In genomic region chr14:73491256-73491976, GRCh38 we compare ENCODE assay signal across 8 cellular contexts. TPM values are rescaled to one million over a fixed set of nuclear protein-coding genes. Genes with fewer than 3 reads are reported as not detected.
DNase-seq lines count a peak whose midpoint lies in the region; ATAC-seq and TF ChIP-seq lines count a peak whose summit lies in the region.

No MANE protein-coding gene starts in this region.

- 8% methylated on average over 28 of the region's 90 CpGs for WGBS in mammary epithelial cell (ENCODE audit: low coverage, missing lambda C conversion rate)

- peak; percentile 53 for ATAC-seq in HG02610 (IDR thresholded peaks at IDR 0.05; ENCODE audit: unreplicated experiment)

- TSS peak; percentile 25 for BruUV-seq in mammary epithelial cell (replicated peaks; lab: Mats Ljungman, UMichigan)

- in situ Hi-C loops in GM13976 (cut with MboI; ENCODE audit: low sequenced_read_pairs, unreplicated experiment) = loop anchor here (10.0 kb wide), 1 partner anchor 143 kb away; no protein-coding TSS in a partner anchor
- in situ Hi-C loops in mammary epithelial cell (cut with MboI; ENCODE audit: low sequenced_read_pairs in 2 of 2) = no loop called here

- intact Hi-C loops in mammary epithelial cell (cut with micrococcal nuclease) = loop anchor here (5.0 kb wide), 1 partner anchor 141 kb away; no protein-coding TSS in a partner anchor

- TF ChIP-seq CTCF in GM13976 (IDR thresholded peaks at IDR 0.05; ENCODE audit: borderline replicate concordance, control extremely low read depth, extremely low read depth, insufficient read depth, missing control alignments) (no peak), WI38 (IDR thresholded peaks at IDR 0.05; ENCODE audit: low read depth, low read length) (no peak), mammary epithelial cell (conservative IDR thresholded peaks at IDR 0.05 in 1 of 2, IDR thresholded peaks at IDR 0.05 in 1 of 2; ENCODE audit: extremely low read depth in 1 of 2, insufficient read depth in 1 of 2, low read depth in 1 of 2, low read length in 2 of 2) (no peak)

- H2AFZ ChIP-seq in mammary epithelial cell (ENCODE audit: low read depth, low read length) = peak overlapping the region; percentile 99

- peaks cover 30% of the 10 kb centered on the region for H3K4me1 ChIP-seq in mammary epithelial cell (ENCODE audit: insufficient read depth, low read length)

- H3K9ac ChIP-seq in mammary epithelial cell (ENCODE audit: insufficient read depth, low read length) = peak overlapping the region; percentile 62

- CTCF ChIA-PET in mammary epithelial cell (lab: Charles Lee; ENCODE audit: low non-redundant PET) = no interaction called here

- H3K79me2 ChIP-seq in mammary epithelial cell (ENCODE audit: insufficient read depth, low read length) = peaks cover 35% of the 10 kb centered on the region

- no peaks in the 10 kb centered on the region for H3K36me3 ChIP-seq in mammary epithelial cell (ENCODE audit: insufficient read depth, low read length)

- dilution Hi-C loops in mammary epithelial cell (cut with HindIII; ENCODE audit: low sequenced_read_pairs) = no loop called here

- no peaks in the 10 kb centered on the region for H4K20me1 ChIP-seq in mammary epithelial cell (ENCODE audit: insufficient read depth, low read length)

- no peaks in the 10 kb centered on the region for H3K27me3 ChIP-seq in mammary epithelial cell (ENCODE audit: insufficient read depth, low read length)
- H3K27me3 ChIP-seq in layer of hippocampus (ENCODE audit: control insufficient read depth, insufficient read depth, low read length) = no peaks in the 10 kb centered on the region

- peak overlapping the region; percentile 99 for H3K4me2 ChIP-seq in mammary epithelial cell (ENCODE audit: insufficient read depth, low read depth, low read length)

- H3K27ac ChIP-seq in mammary epithelial cell (ENCODE audit: insufficient read depth, low read depth, low read length) (peak overlapping the region; percentile 70), layer of hippocampus (ENCODE audit: low read depth, low read length) (peak overlapping the region; percentile 88)

- DNase-seq in GM13976 (ENCODE audit: low spot score) (peak; percentile 88), NCI-H1105 treated with DMSO at 0.1 percent for 48 hours (lab: John Stamatoyannopoulos, UW) (peak; percentile 65), mammary epithelial cell (peak; percentile 74), NCI-H1694 (lab: John Stamatoyannopoulos, UW) (no peak)
- DNase-seq in stimulated activated CD4-positive, alpha-beta T cell treated with anti-CD3 and anti-CD28 coated beads, Interleukin-4, amount 100 ng/mL, for 1 hour = peak; percentile 73

- peak overlapping the region; percentile 64 for H3K4me3 ChIP-seq in WI38 (ENCODE audit: low read depth, low read length)
- H3K4me3 ChIP-seq in mammary epithelial cell (replicated peaks in 1 of 3; ENCODE audit: insufficient read depth in 1 of 3, low read depth in 2 of 3, low read length in 3 of 3) = peak overlapping the region; percentile 72 to 80 (median 78)

- H3K9me3 ChIP-seq in mammary epithelial cell (replicated peaks; ENCODE audit: insufficient read depth, low read length) = no peaks in the 10 kb centered on the region

RNA-seq across cellular contexts. Expression of gene RIOX1, which starts 0.7 kb away (rescaled TPM):
- 10 to 100 TPM; 14.8 to 26.3 TPM for total RNA-seq in mammary epithelial cell
- polyA plus RNA-seq in mammary epithelial cell = 15.8 TPM
- polyA minus RNA-seq in mammary epithelial cell = 12.0 TPM

RNA-seq across cellular contexts. Expression of gene NUMB, which starts 33.1 kb away (rescaled TPM):
- 100 to 1,000 TPM in 1 of 2 donors, 10 to 100 TPM in 1; 57.2 to 104 TPM for total RNA-seq in mammary epithelial cell
- 89.1 TPM for polyA plus RNA-seq in mammary epithelial cell
- polyA minus RNA-seq in mammary epithelial cell = 125 TPM

RNA-seq across cellular contexts. Expression of gene ACOT1, which starts 45.5 kb away (rescaled TPM):
- total RNA-seq in mammary epithelial cell = 10 to 100 TPM in 1 of 2 donors, 1 to 10 TPM in 1; 3.4 to 17.0 TPM
- polyA plus RNA-seq in mammary epithelial cell = 10.9 TPM
- 3.8 TPM for polyA minus RNA-seq in mammary epithelial cell
